Comparison of ENCODE assay signal across 8 cellular contexts in the genomic region with DNA sequence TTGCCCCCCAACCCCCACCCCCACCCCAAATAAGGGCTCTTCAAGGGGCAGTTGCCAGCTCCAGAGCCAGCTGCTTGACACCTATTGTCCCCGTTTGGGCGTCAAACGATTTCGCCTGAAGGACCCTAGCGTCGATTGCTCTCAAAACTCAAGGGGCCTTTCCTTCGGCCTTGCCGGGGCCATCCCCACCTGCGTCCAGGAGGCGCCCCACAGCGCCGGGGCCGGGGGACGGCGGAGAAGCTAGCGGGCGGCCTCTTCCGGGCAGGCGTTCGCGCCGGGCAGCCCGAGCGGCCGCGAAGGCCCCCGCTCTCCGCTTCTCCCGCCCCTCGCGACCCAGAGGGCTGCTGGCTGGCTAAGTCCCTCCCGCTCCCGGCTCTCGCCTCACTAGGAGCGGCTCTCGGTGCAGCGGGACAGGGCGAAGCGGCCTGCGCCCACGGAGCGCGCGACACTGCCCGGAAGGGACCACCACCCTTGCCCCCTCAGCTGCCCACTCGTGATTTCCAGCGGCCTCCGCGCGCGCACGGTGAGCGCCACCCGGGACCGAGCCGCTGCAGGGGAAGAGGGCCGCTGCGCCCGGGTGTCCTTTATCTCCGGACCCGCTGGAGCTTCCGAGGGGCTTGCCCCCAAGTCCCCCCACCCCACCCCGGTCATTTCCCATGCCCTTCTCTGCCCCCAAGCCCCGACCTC. TPM values are rescaled to one million over a fixed set of nuclear protein-coding genes. Genes with fewer than 3 reads are reported as not detected.
DNase-seq lines count a peak whose midpoint lies in the region; ATAC-seq and TF ChIP-seq lines count a peak whose summit lies in the region.

A gene with protein sequence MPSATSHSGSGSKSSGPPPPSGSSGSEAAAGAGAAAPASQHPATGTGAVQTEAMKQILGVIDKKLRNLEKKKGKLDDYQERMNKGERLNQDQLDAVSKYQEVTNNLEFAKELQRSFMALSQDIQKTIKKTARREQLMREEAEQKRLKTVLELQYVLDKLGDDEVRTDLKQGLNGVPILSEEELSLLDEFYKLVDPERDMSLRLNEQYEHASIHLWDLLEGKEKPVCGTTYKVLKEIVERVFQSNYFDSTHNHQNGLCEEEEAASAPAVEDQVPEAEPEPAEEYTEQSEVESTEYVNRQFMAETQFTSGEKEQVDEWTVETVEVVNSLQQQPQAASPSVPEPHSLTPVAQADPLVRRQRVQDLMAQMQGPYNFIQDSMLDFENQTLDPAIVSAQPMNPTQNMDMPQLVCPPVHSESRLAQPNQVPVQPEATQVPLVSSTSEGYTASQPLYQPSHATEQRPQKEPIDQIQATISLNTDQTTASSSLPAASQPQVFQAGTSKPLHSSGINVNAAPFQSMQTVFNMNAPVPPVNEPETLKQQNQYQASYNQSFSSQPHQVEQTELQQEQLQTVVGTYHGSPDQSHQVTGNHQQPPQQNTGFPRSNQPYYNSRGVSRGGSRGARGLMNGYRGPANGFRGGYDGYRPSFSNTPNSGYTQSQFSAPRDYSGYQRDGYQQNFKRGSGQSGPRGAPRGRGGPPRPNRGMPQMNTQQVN (plus strand): TSS at position 383 of the 687 bp plus-strand sequence. CDS start 690 bp downstream, outside the sequence.

- peak within 1 kb of the TSS; percentile 100 for H3K27ac ChIP-seq in BLaER1
- H3K27ac ChIP-seq in liver (ENCODE audit: low read depth in 1 of 2, low read length in 2 of 2): peak within 1 kb of the TSS; percentile 99

- no peak for TF ChIP-seq CTCF in liver (IDR thresholded peaks at IDR 0.05; ENCODE audit: low read depth, low read length, missing input control)

- peak within 1 kb of the TSS; percentile 95 for H3K4me3 ChIP-seq in BLaER1
- peak within 1 kb of the TSS; percentile 95 to 100 (median 97) for H3K4me3 ChIP-seq in liver (ENCODE audit: low read depth in 1 of 3, low read length in 3 of 3)

- DNase-seq in NCI-H774 (lab: John Stamatoyannopoulos, UW): peak; percentile 81
- DNase-seq in activated CD4-positive, alpha-beta T cell treated with anti-CD3 and anti-CD28 coated beads, Interleukin-2, amount 50 U/mL, for 4 hours: peak; percentile 73 to 77
- peak; percentile 71 to 87 for DNase-seq in dermis microvascular lymphatic vessel endothelial cell (ENCODE audit: low read depth in 2 of 2)
- peak; percentile 82 for DNase-seq in stimulated activated CD4-positive, alpha-beta T cell treated with anti-CD3 and anti-CD28 coated beads, Interleukin-4, amount 100 ng/mL, for 1 hour

- H4K20me1 ChIP-seq in BLaER1: peaks cover 31% of the 10 kb centered on the region

- WGBS in liver: under 1% methylated on average over 64 of the region's 64 CpGs

- peak; percentile 8 to 18 for TF ChIP-seq RAD21 in liver (IDR thresholded peaks at IDR 0.05)

- ATAC-seq in GM19395 (IDR thresholded peaks at IDR 0.05; ENCODE audit: unreplicated experiment): peak; percentile 69
- ATAC-seq in HG03565 (IDR thresholded peaks at IDR 0.05; ENCODE audit: unreplicated experiment): peak; percentile 35

- H3K27me3 ChIP-seq in BLaER1: no peaks in the 10 kb centered on the region
- H3K27me3 ChIP-seq in liver (ENCODE audit: control insufficient read depth in 4 of 4, insufficient read depth in 4 of 4, low read length in 3 of 4): no peaks in the 10 kb centered on the region

- no peaks in the 10 kb centered on the region for H3K9me3 ChIP-seq in BLaER1
- H3K9me3 ChIP-seq in liver (ENCODE audit: control insufficient read depth in 4 of 4, low read length in 3 of 4): no peaks in the 10 kb centered on the region

- H3K9ac ChIP-seq in BLaER1: peak within 1 kb of the TSS; percentile 99
- peak within 1 kb of the TSS; percentile 90 to 99 for H3K9ac ChIP-seq in liver (ENCODE audit: low read depth in 1 of 2, low read length in 2 of 2)

- H3K4me2 ChIP-seq in BLaER1: peak within 1 kb of the TSS; percentile 83

- H3K36me3 ChIP-seq in BLaER1 (peaks cover 23% of the 10 kb centered on the region), liver (ENCODE audit: control insufficient read depth in 4 of 4, insufficient read depth in 3 of 4, low read depth in 1 of 4, low read length in 3 of 4) (no peaks in the 10 kb centered on the region)

- H3K4me1 ChIP-seq in BLaER1 (peaks cover 50% of the 10 kb centered on the region), liver (ENCODE audit: control insufficient read depth in 4 of 4, insufficient read depth in 4 of 4, low read length in 3 of 4) (peaks cover 4 to 34% (median 30%) of the 10 kb centered on the region in 4 donors)

TF ChIP-seq in liver, 16 proteins besides CTCF, POLR2A, EP300 and RAD21:
- TF ChIP-seq RXRA (IDR thresholded peaks at IDR 0.05): no peak
- TF ChIP-seq TAF1 (conservative IDR thresholded peaks at IDR 0.05): peak; percentile 58
- TF ChIP-seq, protein P1, sequence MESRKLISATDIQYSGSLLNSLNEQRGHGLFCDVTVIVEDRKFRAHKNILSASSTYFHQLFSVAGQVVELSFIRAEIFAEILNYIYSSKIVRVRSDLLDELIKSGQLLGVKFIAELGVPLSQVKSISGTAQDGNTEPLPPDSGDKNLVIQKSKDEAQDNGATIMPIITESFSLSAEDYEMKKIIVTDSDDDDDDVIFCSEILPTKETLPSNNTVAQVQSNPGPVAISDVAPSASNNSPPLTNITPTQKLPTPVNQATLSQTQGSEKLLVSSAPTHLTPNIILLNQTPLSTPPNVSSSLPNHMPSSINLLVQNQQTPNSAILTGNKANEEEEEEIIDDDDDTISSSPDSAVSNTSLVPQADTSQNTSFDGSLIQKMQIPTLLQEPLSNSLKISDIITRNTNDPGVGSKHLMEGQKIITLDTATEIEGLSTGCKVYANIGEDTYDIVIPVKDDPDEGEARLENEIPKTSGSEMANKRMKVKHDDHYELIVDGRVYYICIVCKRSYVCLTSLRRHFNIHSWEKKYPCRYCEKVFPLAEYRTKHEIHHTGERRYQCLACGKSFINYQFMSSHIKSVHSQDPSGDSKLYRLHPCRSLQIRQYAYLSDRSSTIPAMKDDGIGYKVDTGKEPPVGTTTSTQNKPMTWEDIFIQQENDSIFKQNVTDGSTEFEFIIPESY (IDR thresholded peaks at IDR 0.05): no peak
- TF ChIP-seq HNF4G (IDR thresholded peaks at IDR 0.05): no peak
- TF ChIP-seq FOXA2 (IDR thresholded peaks at IDR 0.05): no peak
- TF ChIP-seq YY1 (IDR thresholded peaks at IDR 0.05): peak; percentile 4
- no peak for TF ChIP-seq JUND (IDR thresholded peaks at IDR 0.05)
- TF ChIP-seq SP1 (IDR thresholded peaks at IDR 0.05): peak; percentile 27
- TF ChIP-seq, protein P2, sequence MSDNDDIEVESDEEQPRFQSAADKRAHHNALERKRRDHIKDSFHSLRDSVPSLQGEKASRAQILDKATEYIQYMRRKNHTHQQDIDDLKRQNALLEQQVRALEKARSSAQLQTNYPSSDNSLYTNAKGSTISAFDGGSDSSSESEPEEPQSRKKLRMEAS (IDR thresholded peaks at IDR 0.05): no peak
- no peak for TF ChIP-seq EGR1 (IDR thresholded peaks at IDR 0.05; ENCODE audit: low read depth in 2 of 2)
- TF ChIP-seq, protein P3, sequence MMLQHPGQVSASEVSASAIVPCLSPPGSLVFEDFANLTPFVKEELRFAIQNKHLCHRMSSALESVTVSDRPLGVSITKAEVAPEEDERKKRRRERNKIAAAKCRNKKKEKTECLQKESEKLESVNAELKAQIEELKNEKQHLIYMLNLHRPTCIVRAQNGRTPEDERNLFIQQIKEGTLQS (IDR thresholded peaks at IDR 0.05): no peak
- TF ChIP-seq FOXA1 (IDR thresholded peaks at IDR 0.05): no peak
- TF ChIP-seq, protein P4, sequence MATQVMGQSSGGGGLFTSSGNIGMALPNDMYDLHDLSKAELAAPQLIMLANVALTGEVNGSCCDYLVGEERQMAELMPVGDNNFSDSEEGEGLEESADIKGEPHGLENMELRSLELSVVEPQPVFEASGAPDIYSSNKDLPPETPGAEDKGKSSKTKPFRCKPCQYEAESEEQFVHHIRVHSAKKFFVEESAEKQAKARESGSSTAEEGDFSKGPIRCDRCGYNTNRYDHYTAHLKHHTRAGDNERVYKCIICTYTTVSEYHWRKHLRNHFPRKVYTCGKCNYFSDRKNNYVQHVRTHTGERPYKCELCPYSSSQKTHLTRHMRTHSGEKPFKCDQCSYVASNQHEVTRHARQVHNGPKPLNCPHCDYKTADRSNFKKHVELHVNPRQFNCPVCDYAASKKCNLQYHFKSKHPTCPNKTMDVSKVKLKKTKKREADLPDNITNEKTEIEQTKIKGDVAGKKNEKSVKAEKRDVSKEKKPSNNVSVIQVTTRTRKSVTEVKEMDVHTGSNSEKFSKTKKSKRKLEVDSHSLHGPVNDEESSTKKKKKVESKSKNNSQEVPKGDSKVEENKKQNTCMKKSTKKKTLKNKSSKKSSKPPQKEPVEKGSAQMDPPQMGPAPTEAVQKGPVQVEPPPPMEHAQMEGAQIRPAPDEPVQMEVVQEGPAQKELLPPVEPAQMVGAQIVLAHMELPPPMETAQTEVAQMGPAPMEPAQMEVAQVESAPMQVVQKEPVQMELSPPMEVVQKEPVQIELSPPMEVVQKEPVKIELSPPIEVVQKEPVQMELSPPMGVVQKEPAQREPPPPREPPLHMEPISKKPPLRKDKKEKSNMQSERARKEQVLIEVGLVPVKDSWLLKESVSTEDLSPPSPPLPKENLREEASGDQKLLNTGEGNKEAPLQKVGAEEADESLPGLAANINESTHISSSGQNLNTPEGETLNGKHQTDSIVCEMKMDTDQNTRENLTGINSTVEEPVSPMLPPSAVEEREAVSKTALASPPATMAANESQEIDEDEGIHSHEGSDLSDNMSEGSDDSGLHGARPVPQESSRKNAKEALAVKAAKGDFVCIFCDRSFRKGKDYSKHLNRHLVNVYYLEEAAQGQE (IDR thresholded peaks at IDR 0.05): peak; percentile 75
- TF ChIP-seq NR2F2 (IDR thresholded peaks at IDR 0.05): no peak
- peak in 1 of 2 donors; percentile 28 for TF ChIP-seq GABPA (IDR thresholded peaks at IDR 0.05 in 1 of 2, conservative IDR thresholded peaks at IDR 0.05 in 1 of 2)
- no peak for TF ChIP-seq HNF4A (conservative IDR thresholded peaks at IDR 0.05)

RNA-seq across cellular contexts. Expression of the gene that starts here (rescaled TPM):
- total RNA-seq in dermis microvascular lymphatic vessel endothelial cell (153 and 187 TPM in 2 replicates), liver (100 to 1,000 TPM in 1 of 2 donors, 10 to 100 TPM in 1; 78.4 to 112 TPM)
- 10 to 100 TPM; 19.5 to 34.6 TPM for polyA plus RNA-seq in liver

Comparison
In these comparisons a context has a peak if more than half of its experiments do, and no peak if none do; other contexts are left out.
1. Peak in every context shown above with its lines: DNase-seq, ATAC-seq, H3K4me3 ChIP-seq and H3K27ac ChIP-seq.